In the genomic region with DNA sequence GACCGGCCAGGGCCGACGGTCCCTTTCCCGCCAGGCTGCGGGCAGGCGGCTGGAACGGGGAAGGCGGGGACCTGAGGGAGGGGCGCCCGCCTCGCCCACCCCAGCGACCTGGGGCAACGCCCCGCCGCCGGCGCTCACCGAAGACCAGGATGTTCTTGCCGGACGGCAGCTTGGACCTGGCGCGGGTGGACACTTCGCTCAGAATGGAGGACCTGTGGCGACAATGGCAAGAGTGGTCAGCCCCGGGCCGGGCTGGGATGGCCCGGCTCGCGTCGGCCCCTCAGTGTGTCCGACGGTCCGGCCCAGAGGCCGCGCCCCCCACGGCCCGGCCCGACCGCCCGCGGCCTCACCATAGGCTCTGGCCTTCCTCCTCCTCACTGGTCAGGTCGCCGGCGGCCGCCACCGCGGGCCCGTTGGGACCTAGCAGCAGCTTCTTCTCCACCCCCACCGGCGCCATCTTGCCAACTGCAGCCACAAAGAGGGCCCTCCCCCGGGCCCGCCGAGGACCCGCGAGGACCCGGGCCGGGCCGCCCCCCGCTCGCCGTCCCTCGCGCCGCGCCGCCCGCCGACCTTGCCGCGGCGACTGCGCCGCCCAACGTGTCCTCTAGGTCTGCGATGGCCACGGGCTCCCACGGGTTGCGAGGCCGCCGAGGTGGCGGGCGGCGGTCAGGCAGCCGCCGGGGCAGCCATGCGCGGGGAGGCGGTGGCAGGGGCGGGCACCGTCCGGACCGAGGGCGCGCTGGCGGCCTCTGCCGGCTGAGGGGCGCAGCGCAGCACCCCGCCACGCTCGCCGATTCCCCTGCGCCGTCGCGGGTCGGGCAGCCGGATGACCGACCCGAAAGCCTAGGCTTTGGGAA, we compare ENCODE assay signal across 9 cellular contexts. TPM values are rescaled to one million over a fixed set of nuclear protein-coding genes. Genes with fewer than 3 reads are reported as not detected.
DNase-seq lines count a peak whose midpoint lies in the region; ATAC-seq, FAIRE-seq and TF ChIP-seq lines count a peak whose summit lies in the region.
"Had no signal": no experiment of that assay in that cellular context is flagged by ENCODE, and none has a peak within 500 bp of the region (broad histone marks: within the 10 kb centered on the region; RNA-seq: fewer than 3 reads in every experiment).

A gene (minus strand): TSS at position 475 of the 857 bp plus-strand sequence. CDS start 18 bp downstream, at position 457.

- CTCF ChIA-PET in HepG2 (lab: Yijun Ruan, JAX; ENCODE audit: low intra/inter-chr PET ratio, low total read pairs), result no interaction called here

- in situ Hi-C loops in HepG2 (cut with HindIII; ENCODE audit: extremely low pct_ligation_motif_present, low pct_unique_long_range_greater_than_20kb), result no loop called here

- 1% methylated on average over 19 of the region's 110 CpGs for WGBS in HepG2 (ENCODE audit: low lambda C conversion rate)

- TF ChIP-seq RAD21 in HepG2 (CRISPR knock-in tag; IDR thresholded peaks at IDR 0.05), result peak; percentile 90

- DNase-seq in AG10803 (ENCODE audit: low read depth) (peak; percentile 73), NCI-H510A treated with DMSO at 0.1 percent for 48 hours (lab: John Stamatoyannopoulos, UW) (peak; percentile 63), dermis blood vessel endothelial cell (peak; percentile 80), HepG2 (ENCODE audit: low spot score) (peak; percentile 55)
- peak; percentile 74 to 76 for DNase-seq in activated CD4-positive, alpha-beta T cell treated with anti-CD3 and anti-CD28 coated beads, Interleukin-2, amount 50 U/mL, for 4 hours
- peak; percentile 80 for DNase-seq in stimulated activated CD4-positive, alpha-beta T cell treated with anti-CD3 and anti-CD28 coated beads, Interleukin-4, amount 100 ng/mL, for 1 hour

- no peaks in the 10 kb centered on the region; a peak in 1 of 5 replicates for H3K27me3 ChIP-seq in HepG2 (ENCODE audit: control insufficient read depth in 1 of 2, insufficient read depth in 2 of 2, low read length in 2 of 2)

- H3K9me3 ChIP-seq in HepG2 (ENCODE audit: low read length), result no peaks in the 10 kb centered on the region

- H2AFZ ChIP-seq in HepG2 (ENCODE audit: low read length), result peak within 1 kb of the TSS; percentile 97

- POLR2A ChIA-PET in HepG2 (lab: Yijun Ruan, JAX), result interaction anchor here (0.6 to 1.5 kb wide), 5 partner anchors 10 to 122 kb away, joined by 3 to 7 read pairs (median 5); a partner anchor contains a TSS

- no peak for FAIRE-seq in HepG2 (lab: Jason Lieb, UNC)
- FAIRE-seq: TTC549 had no signal

- peaks cover 16 to 27% of the 10 kb centered on the region in 2 experiments for H3K36me3 ChIP-seq in HepG2 (replicated peaks in 1 of 2; ENCODE audit: control insufficient read depth in 1 of 2, insufficient read depth in 2 of 2, low read length in 2 of 2)

- intact Hi-C loops in HepG2 (cut with micrococcal nuclease; ENCODE audit: unreplicated experiment), result loop anchor here (10.0 kb wide), 1 partner anchor 93 kb away; a partner anchor contains a TSS

- H3K79me2 ChIP-seq in HepG2 (ENCODE audit: insufficient read depth, low read length), result peaks cover 44% of the 10 kb centered on the region

- ATAC-seq in GM18870 (IDR thresholded peaks at IDR 0.05; ENCODE audit: unreplicated experiment), result peak; percentile 62
- peak; percentile 81 for ATAC-seq in HG03108 (IDR thresholded peaks at IDR 0.05; ENCODE audit: unreplicated experiment)
- ATAC-seq in HepG2, result peak; percentile 88

- 0 out of 4 replicates have a peak, but pooled peaks of 1 of the 2 experiments have one; percentile 69 for TF ChIP-seq EP300 in HepG2 (IDR thresholded peaks at IDR 0.05; ENCODE audit: low read depth in 2 of 2, low read length in 2 of 2)
- no peak for TF ChIP-seq EP300 in HepG2 (CRISPR knock-in tag; IDR thresholded peaks at IDR 0.05; ENCODE audit: borderline replicate concordance)

- peak within 1 kb of the TSS; percentile 97 for H3K9ac ChIP-seq in HepG2 (ENCODE audit: insufficient read depth, low read depth, low read length)

- TSS peak; percentile 64 for BruUV-seq in HepG2 (replicated peaks; lab: Mats Ljungman, UMichigan)

- H3K27ac ChIP-seq in HepG2 (ENCODE audit: extremely low read length, insufficient read depth, low read length), result peak within 1 kb of the TSS; percentile 74

- peak; percentile 59 to 83 for TF ChIP-seq POLR2A in HepG2 (IDR thresholded peaks at IDR 0.05; ENCODE audit: insufficient read depth in 1 of 2, low read depth in 2 of 2, low read length in 2 of 2)

- H3K4me2 ChIP-seq in HepG2 (ENCODE audit: low read depth, low read length), result peak within 1 kb of the TSS; percentile 99

- H4K20me1 ChIP-seq in HepG2 (ENCODE audit: insufficient read depth, low read length), result peaks cover 12% of the 10 kb centered on the region; the same call in 1 of the 2 replicates

- H3K4me1 ChIP-seq in HepG2 (ENCODE audit: insufficient read depth, low read length), result peaks cover 57% of the 10 kb centered on the region

- TF ChIP-seq CTCF in AG10803 (conservative IDR thresholded peaks at IDR 0.05; ENCODE audit: low read length) (peak; percentile 42; the same call in 1 of the 2 replicates), HepG2 (CRISPR knock-in tag; IDR thresholded peaks at IDR 0.05) (peak; percentile 80)

- H3K4me3 ChIP-seq in AG10803 (ENCODE audit: low read length) (peak within 1 kb of the TSS; percentile 94), HepG2 (replicated peaks in 1 of 3; ENCODE audit: insufficient read depth in 1 of 3, low read depth in 2 of 3, low read length in 3 of 3) (peak within 1 kb of the TSS; percentile 77 to 94 (median 89))

TF ChIP-seq in HepG2, 621 proteins besides CTCF, POLR2A, EP300 and RAD21 (continues in another document):
- TF ChIP-seq GPN1 (CRISPR knock-in tag; IDR thresholded peaks at IDR 0.05; ENCODE audit: borderline replicate concordance), result no peak; the same call in 1 of the 2 replicates
- no peak for TF ChIP-seq ISX (CRISPR knock-in tag; conservative IDR thresholded peaks at IDR 0.05)
- TF ChIP-seq, protein P1, sequence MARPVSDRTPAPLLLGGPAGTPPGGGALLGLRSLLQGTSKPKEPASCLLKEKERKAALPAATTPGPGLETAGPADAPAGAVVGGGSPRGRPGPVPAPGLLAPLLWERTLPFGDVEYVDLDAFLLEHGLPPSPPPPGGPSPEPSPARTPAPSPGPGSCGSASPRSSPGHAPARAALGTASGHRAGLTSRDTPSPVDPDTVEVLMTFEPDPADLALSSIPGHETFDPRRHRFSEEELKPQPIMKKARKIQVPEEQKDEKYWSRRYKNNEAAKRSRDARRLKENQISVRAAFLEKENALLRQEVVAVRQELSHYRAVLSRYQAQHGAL (CRISPR knock-in tag; IDR thresholded peaks at IDR 0.05; ENCODE audit: not compliant biosample characterization), result no peak
- no peak for TF ChIP-seq ZNF572 (CRISPR knock-in tag; IDR thresholded peaks at IDR 0.05)
- TF ChIP-seq, protein P2, sequence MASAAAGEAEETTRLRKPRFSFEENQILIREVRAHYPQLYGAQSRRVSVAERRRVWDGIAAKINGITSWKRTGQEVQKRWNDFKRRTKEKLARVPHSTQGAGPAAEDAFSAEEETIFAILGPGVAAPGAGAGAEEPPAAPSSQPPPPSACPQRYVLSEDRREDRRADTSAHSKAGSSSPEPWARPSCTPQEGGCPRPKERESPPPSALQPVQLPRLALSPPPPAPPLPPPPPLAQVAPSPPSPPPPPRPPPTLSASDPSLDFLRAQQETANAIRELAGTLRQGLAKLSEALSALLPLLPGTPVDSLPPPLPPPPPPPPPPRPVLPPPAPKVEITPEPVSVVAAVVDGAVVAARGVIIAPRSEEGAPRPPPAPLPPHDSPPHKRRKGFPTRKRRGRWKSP (CRISPR knock-in tag; IDR thresholded peaks at IDR 0.05), result no peak
- TF ChIP-seq, protein P3, sequence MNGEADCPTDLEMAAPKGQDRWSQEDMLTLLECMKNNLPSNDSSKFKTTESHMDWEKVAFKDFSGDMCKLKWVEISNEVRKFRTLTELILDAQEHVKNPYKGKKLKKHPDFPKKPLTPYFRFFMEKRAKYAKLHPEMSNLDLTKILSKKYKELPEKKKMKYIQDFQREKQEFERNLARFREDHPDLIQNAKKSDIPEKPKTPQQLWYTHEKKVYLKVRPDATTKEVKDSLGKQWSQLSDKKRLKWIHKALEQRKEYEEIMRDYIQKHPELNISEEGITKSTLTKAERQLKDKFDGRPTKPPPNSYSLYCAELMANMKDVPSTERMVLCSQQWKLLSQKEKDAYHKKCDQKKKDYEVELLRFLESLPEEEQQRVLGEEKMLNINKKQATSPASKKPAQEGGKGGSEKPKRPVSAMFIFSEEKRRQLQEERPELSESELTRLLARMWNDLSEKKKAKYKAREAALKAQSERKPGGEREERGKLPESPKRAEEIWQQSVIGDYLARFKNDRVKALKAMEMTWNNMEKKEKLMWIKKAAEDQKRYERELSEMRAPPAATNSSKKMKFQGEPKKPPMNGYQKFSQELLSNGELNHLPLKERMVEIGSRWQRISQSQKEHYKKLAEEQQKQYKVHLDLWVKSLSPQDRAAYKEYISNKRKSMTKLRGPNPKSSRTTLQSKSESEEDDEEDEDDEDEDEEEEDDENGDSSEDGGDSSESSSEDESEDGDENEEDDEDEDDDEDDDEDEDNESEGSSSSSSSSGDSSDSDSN (CRISPR knock-in tag; IDR thresholded peaks at IDR 0.05), result no peak; the same call in none of the 2 replicates
- TF ChIP-seq GTF2F1 (IDR thresholded peaks at IDR 0.05; ENCODE audit: low read length), result no peak

RNA-seq across cellular contexts. Expression of the gene that starts here (rescaled TPM):
- total RNA-seq in dermis blood vessel endothelial cell, result 112 and 219 TPM in 2 replicates
- 107 and 135 TPM in 2 replicates for total RNA-seq in HepG2 (2016; rRNA removed; fragmentation: Illumina TruSeq; extraction: Trizol)
- total RNA-seq in HepG2 (2016; cell fraction: cytosol; rRNA removed; fragmentation: Illumina TruSeq; extraction: Trizol; ENCODE audit: low read depth), result 18.2 and 20.0 TPM in 2 replicates
- 109 and 139 TPM in 2 replicates for total RNA-seq in HepG2 (2016; cell fraction: insoluble cytoplasmic fraction; rRNA removed; fragmentation: Illumina TruSeq; extraction: Trizol)
- 25.6 and 31.6 TPM in 2 replicates for total RNA-seq in HepG2 (2016; cell fraction: membrane; rRNA removed; fragmentation: Illumina TruSeq; extraction: Trizol)
- 194 and 230 TPM in 2 replicates for total RNA-seq in HepG2 (2016; cell fraction: nucleus; rRNA removed; fragmentation: Illumina TruSeq; extraction: Trizol)
- polyA plus RNA-seq in HepG2 (2011; rRNA removed), result 65.5 and 67.7 TPM in 2 replicates
- polyA plus RNA-seq in HepG2 (2011; cell fraction: cytosol; rRNA removed), result 30.2 and 40.7 TPM in 2 replicates
- polyA plus RNA-seq in HepG2 (2011; cell fraction: nucleus; rRNA removed), result 210 and 219 TPM in 2 replicates
- polyA plus RNA-seq in HepG2 (2012), result 57.1 and 65.5 TPM in 2 replicates
- polyA plus RNA-seq in HepG2 (2016; cell fraction: cytosol; fragmentation: Illumina TruSeq; extraction: Trizol; ENCODE audit: low read depth), result 3.3 and 3.7 TPM in 2 replicates
- polyA plus RNA-seq in HepG2 (2016; cell fraction: insoluble cytoplasmic fraction; fragmentation: Illumina TruSeq; extraction: Trizol; ENCODE audit: low read depth), result 68.8 and 69.0 TPM in 2 replicates
- 9.8 and 12.1 TPM in 2 replicates for polyA plus RNA-seq in HepG2 (2016; cell fraction: membrane; fragmentation: Illumina TruSeq; extraction: Trizol; ENCODE audit: low read depth)
- 329 and 373 TPM in 2 replicates for polyA plus RNA-seq in HepG2 (2016; cell fraction: nucleus; fragmentation: Illumina TruSeq; extraction: Trizol; ENCODE audit: insufficient read depth, low read depth)
- 51.3 and 78.2 TPM in 2 replicates for polyA minus RNA-seq in HepG2 (2011; rRNA and poly(A)+ RNA removed; ENCODE audit: low replicate concordance)
- polyA minus RNA-seq in HepG2 (2011; cell fraction: cytosol; rRNA and poly(A)+ RNA removed), result 27.4 and 28.7 TPM in 2 replicates
- 169 and 176 TPM in 2 replicates for polyA minus RNA-seq in HepG2 (2011; cell fraction: nucleus; rRNA and poly(A)+ RNA removed)

Comparison
In these comparisons a context has a peak if more than half of its experiments do, and no peak if none do; other contexts are left out.
1. Peak in every context shown above with its lines: DNase-seq, ATAC-seq, H3K4me3 ChIP-seq and H3K27ac ChIP-seq.